In genomic region chr2:121047383-121047782, GRCh38 we compare ENCODE assay signal across 30 cellular contexts.
"Had no signal": no experiment of that assay in that cellular context is flagged by ENCODE, and none has a peak within 500 bp of the region (broad histone marks: within the 10 kb centered on the region; RNA-seq: fewer than 3 reads in every experiment).

No MANE protein-coding gene starts in this region.

- H3K27me3 ChIP-seq: adrenal gland, body of pancreas, brain microvascular endothelial cell, breast epithelium had no signal

- DNase-seq: activated B cell treated with CpG ODN at 0.5 μM for 24 hours; activated CD4-positive, alpha-beta memory T cell treated with anti-CD3 and anti-CD28 coated beads for 36 hours; activated CD4-positive, alpha-beta T cell treated with anti-CD3 and anti-CD28 coated beads for 4 hours; activated CD4-positive, alpha-beta T cell treated with anti-CD3 and anti-CD28 coated beads, Interleukin-2, amount 10 ng/mL, durations not matched to agents 24 days and 14 days; activated CD4-positive, alpha-beta T cell treated with anti-CD3 and anti-CD28 coated beads, Interleukin-2, amount 50 U/mL, for 1 hour; activated CD4-positive, alpha-beta T cell treated with anti-CD3 and anti-CD28 coated beads, Interleukin-2, amount 50 U/mL, for 4 hours; activated CD4-positive, CD25-positive, alpha-beta regulatory T cell treated with anti-CD3 and anti-CD28 coated beads, Interleukin-2, amount 50 U/mL, for 72 hours; activated CD8-positive, alpha-beta memory T cell treated with anti-CD3 and anti-CD28 coated beads, Interleukin-2, amount 50 U/mL, for 4 hours; activated CD8-positive, alpha-beta T cell treated with anti-CD3 and anti-CD28 coated beads for 36 hours; activated gamma-delta T cell treated with Interleukin-2 at 50 U/mL for 16 hours; activated naive CD4-positive, alpha-beta T cell; activated naive CD4-positive, alpha-beta T cell treated with anti-CD3 and anti-CD28 coated beads for 36 hours; activated naive CD4-positive, alpha-beta T cell treated with anti-CD3 and anti-CD28 coated beads, Interleukin-2, amount 50 U/mL, for 16 hours; activated naive CD8-positive, alpha-beta T cell treated with anti-CD3 and anti-CD28 coated beads for 36 hours; activated T-cell treated with anti-CD3 and anti-CD28 coated beads for 4 hours; activated T-cell treated with anti-CD3 and anti-CD28 coated beads, Interleukin-2, amount 50 U/mL, for 1 hour; activated T-cell treated with anti-CD3 and anti-CD28 coated beads, Interleukin-2, amount 50 U/mL, for 4 hours; activated T-cell treated with anti-CD3 and anti-CD28 coated beads, Interleukin-2, amount 50 U/mL, for 72 hours; adrenal gland; amniotic stem cell; aorta; body of pancreas; brain microvascular endothelial cell; central memory CD4-positive, alpha-beta T cell; T-helper 2 cell; T-helper 9 cell had no signal

- H3K4me1 ChIP-seq: adrenal gland, body of pancreas, breast epithelium had no signal

- H3K36me3 ChIP-seq: adrenal gland, brain microvascular endothelial cell, breast epithelium had no signal

- H3K4me3 ChIP-seq: adrenal gland, body of pancreas, breast epithelium had no signal

- H3K9me3 ChIP-seq: adrenal gland, body of pancreas had no signal

- ATAC-seq: activated CD8-positive, alpha-beta T cell treated with anti-CD3 and anti-CD28 coated beads for 36 hours; activated naive CD4-positive, alpha-beta T cell treated with anti-CD3 and anti-CD28 coated beads, Interleukin-2, amount 50 U/mL, for 72 hours; activated T-cell treated with anti-CD3 and anti-CD28 coated beads, Interleukin-2, amount 50 U/mL, for 4 hours; activated T-cell treated with anti-CD3 and anti-CD28 coated beads, Interleukin-2, amount 50 U/mL, for 72 hours; activated T-helper 17 cell treated with anti-CD3 and anti-CD28 coated beads, Interleukin-2, amount 50 U/mL, for 72 hours; body of pancreas had no signal

- H3K27ac ChIP-seq: adrenal gland, body of pancreas, brain microvascular endothelial cell, breast epithelium, VCaP had no signal
